ENCODE assay signal across 1 cellular context in the genomic region with DNA sequence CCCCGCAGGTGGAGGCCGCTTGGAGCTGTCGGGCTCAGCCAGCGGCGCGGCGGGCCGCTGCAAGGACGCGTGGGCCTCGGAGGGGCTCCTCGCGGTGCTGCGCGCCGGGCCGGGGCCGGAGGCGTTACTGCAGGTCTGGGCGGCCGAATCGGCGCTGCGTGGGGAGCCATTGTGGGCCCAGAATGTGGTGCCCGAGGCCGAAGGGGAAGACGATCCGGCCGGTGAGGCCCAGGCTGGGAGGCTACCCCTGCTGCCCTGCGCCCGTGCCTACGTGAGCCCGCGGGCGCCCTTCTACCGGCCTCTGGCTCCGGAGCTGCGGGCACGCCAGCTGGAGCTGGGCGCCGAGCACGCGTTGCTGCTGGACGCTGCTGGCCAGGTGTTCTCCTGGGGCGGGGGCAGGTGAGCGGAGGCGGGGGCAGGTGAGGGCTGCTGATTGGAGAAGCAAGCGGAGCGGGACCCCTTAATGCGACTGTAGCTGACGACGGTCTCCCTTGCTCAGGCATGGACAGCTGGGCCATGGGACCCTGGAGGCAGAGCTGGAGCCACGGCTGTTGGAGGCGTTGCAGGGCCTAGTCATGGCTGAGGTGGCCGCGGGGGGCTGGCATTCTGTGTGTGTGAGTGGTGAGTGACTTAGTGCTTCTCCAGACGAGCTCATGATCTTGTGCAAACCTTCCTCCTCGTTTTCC.
TF ChIP-seq lines count a peak whose summit lies in the region.

No MANE protein-coding gene starts in this region.

TF ChIP-seq in SK-N-SH treated with all-trans-retinoic acid at 6 μM for 48 hours, 23 proteins besides CTCF, POLR2A, EP300 and RAD21 (continued from another document):
- no peak for TF ChIP-seq POU6F1 (CRISPR knock-in tag; IDR thresholded peaks at IDR 0.05; ENCODE audit: borderline replicate concordance, low read depth)
- TF ChIP-seq BACH2 (CRISPR knock-in tag; IDR thresholded peaks at IDR 0.05; ENCODE audit: borderline replicate concordance), result no peak
- no peak for TF ChIP-seq ZNF70 (CRISPR knock-in tag; IDR thresholded peaks at IDR 0.05)
- no peak for TF ChIP-seq ARNTL (CRISPR knock-in tag; IDR thresholded peaks at IDR 0.05; ENCODE audit: borderline replicate concordance, low read depth)
- TF ChIP-seq, protein P1, sequence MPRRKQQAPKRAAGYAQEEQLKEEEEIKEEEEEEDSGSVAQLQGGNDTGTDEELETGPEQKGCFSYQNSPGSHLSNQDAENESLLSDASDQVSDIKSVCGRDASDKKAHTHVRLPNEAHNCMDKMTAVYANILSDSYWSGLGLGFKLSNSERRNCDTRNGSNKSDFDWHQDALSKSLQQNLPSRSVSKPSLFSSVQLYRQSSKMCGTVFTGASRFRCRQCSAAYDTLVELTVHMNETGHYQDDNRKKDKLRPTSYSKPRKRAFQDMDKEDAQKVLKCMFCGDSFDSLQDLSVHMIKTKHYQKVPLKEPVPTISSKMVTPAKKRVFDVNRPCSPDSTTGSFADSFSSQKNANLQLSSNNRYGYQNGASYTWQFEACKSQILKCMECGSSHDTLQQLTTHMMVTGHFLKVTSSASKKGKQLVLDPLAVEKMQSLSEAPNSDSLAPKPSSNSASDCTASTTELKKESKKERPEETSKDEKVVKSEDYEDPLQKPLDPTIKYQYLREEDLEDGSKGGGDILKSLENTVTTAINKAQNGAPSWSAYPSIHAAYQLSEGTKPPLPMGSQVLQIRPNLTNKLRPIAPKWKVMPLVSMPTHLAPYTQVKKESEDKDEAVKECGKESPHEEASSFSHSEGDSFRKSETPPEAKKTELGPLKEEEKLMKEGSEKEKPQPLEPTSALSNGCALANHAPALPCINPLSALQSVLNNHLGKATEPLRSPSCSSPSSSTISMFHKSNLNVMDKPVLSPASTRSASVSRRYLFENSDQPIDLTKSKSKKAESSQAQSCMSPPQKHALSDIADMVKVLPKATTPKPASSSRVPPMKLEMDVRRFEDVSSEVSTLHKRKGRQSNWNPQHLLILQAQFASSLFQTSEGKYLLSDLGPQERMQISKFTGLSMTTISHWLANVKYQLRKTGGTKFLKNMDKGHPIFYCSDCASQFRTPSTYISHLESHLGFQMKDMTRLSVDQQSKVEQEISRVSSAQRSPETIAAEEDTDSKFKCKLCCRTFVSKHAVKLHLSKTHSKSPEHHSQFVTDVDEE (CRISPR knock-in tag; IDR thresholded peaks at IDR 0.05), result no peak
